Comparison of ENCODE assay signal across 22 cellular contexts in genomic region chr2:38713311-38713710, GRCh38. TPM values are rescaled to one million over a fixed set of nuclear protein-coding genes. Genes with fewer than 3 reads are reported as not detected.
DNase-seq lines count a peak whose midpoint lies in the region; ATAC-seq, FAIRE-seq and TF ChIP-seq lines count a peak whose summit lies in the region.
"Had no signal": no experiment of that assay in that cellular context is flagged by ENCODE, and none has a peak within 500 bp of the region (broad histone marks: within the 10 kb centered on the region; RNA-seq: fewer than 3 reads in every experiment).

No MANE protein-coding gene starts in this region.

- CTCF ChIA-PET in activated CD4-positive, alpha-beta T cell treated with anti-CD3 and anti-CD28 coated beads for 36 hours (lab: Charles Lee) = interaction anchor here (0.6 to 1.3 kb wide), 7 partner anchors 10 to 132 kb away, joined by 3 to 7 read pairs (median 5); partner anchors contain the start of gene HNRNPLL
- CTCF ChIA-PET in GM12878 (lab: Yijun Ruan, JAX) = interaction anchor here (0.6 to 1.4 kb wide), 6 partner anchors 9 to 132 kb away, joined by 3 to 7 read pairs (median 3); no protein-coding TSS in a partner anchor

- POLR2A ChIA-PET in activated CD4-positive, alpha-beta T cell treated with anti-CD3 and anti-CD28 coated beads for 36 hours (lab: Charles Lee) = interaction anchor here (0.6 to 1.2 kb wide), 2 partner anchors 60 to 1107 kb away, joined by 3 to 5 read pairs; no protein-coding TSS in a partner anchor
- POLR2A ChIA-PET in GM12878 (lab: Charles Lee) = interaction anchor here (0.6 to 1.2 kb wide), 2 partner anchors 31 to 108 kb away, joined by 3 to 5 read pairs; no protein-coding TSS in a partner anchor

- no peak overlapping the region for H3K9ac ChIP-seq in GM12878 (ENCODE audit: control insufficient read depth, insufficient read depth, low read length)

- H3K4me3 Mint-ChIP-seq in activated CD4-positive, alpha-beta T cell treated with anti-CD3 and anti-CD28 coated beads for 36 hours = no peak overlapping the region
- no peak overlapping the region for H3K4me3 Mint-ChIP-seq in CD4-positive, CD25-positive, alpha-beta regulatory T cell
- H3K4me3 Mint-ChIP-seq in IgD-negative memory B cell = no peak overlapping the region
- H3K4me3 Mint-ChIP-seq: HFFc6 had no signal

- H3K36me3 Mint-ChIP-seq in activated CD4-positive, alpha-beta T cell treated with anti-CD3 and anti-CD28 coated beads for 36 hours (ENCODE audit: low read depth) = peaks cover 59% of the 10 kb centered on the region
- H3K36me3 Mint-ChIP-seq in CD4-positive, CD25-positive, alpha-beta regulatory T cell = peaks cover 29% of the 10 kb centered on the region
- peaks cover 4% of the 10 kb centered on the region for H3K36me3 Mint-ChIP-seq in IgD-negative memory B cell

- no peak for TF ChIP-seq CTCF in GM12878 (IDR thresholded peaks at IDR 0.05 in 2 of 3, conservative IDR thresholded peaks at IDR 0.05 in 1 of 3; ENCODE audit: control insufficient read depth in 2 of 3, extremely low read depth in 1 of 3, insufficient read depth in 1 of 3, low read depth in 3 of 3, low read length in 3 of 3)

- SMC1A ChIA-PET in GM12878 (lab: Charles Lee; ENCODE audit: uncharacterized antibody, unreplicated experiment) = interaction anchor here (0.7 to 2.2 kb wide), 5 partner anchors 9 to 101 kb away, joined by 3 to 7 read pairs (median 4); no protein-coding TSS in a partner anchor

- H3K4me1 ChIP-seq in CD4-positive, CD25-positive, alpha-beta regulatory T cell (ENCODE audit: control insufficient read depth, insufficient read depth, low read length, poor library complexity, severe bottlenecking) = peaks cover 25% of the 10 kb centered on the region
- peaks cover 16% of the 10 kb centered on the region for H3K4me1 ChIP-seq in GM12878 (ENCODE audit: control insufficient read depth, insufficient read depth, low read length)

- H3K4me1 Mint-ChIP-seq in activated CD4-positive, alpha-beta T cell treated with anti-CD3 and anti-CD28 coated beads for 36 hours = peaks cover 76% of the 10 kb centered on the region
- peaks cover 32 to 68% (median 48%) of the 10 kb centered on the region in 4 donors for H3K4me1 Mint-ChIP-seq in CD4-positive, CD25-positive, alpha-beta regulatory T cell
- peaks cover 7 to 12% (median 9%) of the 10 kb centered on the region in 3 donors for H3K4me1 Mint-ChIP-seq in IgD-negative memory B cell

- no peak for ATAC-seq in activated CD4-positive, alpha-beta T cell treated with anti-CD3 and anti-CD28 coated beads for 36 hours
- no peak for ATAC-seq in CD4-positive, CD25-positive, alpha-beta regulatory T cell (ENCODE audit: low read depth in 2 of 2)
- ATAC-seq in GM12878 (no peak), GM21423 (IDR thresholded peaks at IDR 0.05; ENCODE audit: unreplicated experiment) (no peak)
- ATAC-seq: A549, Panc1, Right ventricle myocardium inferior had no signal

- no peaks in the 10 kb centered on the region for H3K79me2 ChIP-seq in GM12878 (ENCODE audit: control insufficient read depth, insufficient read depth, low read length)

- TF ChIP-seq RAD21 in GM12878 (IDR thresholded peaks at IDR 0.05; ENCODE audit: insufficient read depth, low read depth, low read length) = no peak

- 83% methylated on average over 3 of the region's 3 CpGs for WGBS in GM12878 (ENCODE audit: insufficient coverage, insufficient replicate concordance, low lambda C conversion rate, missing lambda C conversion rate)

- no peak overlapping the region for H2AFZ ChIP-seq in GM12878 (ENCODE audit: control insufficient read depth, low read depth, low read length)

- H3K27ac ChIP-seq in CD4-positive, CD25-positive, alpha-beta regulatory T cell (ENCODE audit: insufficient read depth, low read length, poor library complexity, severe bottlenecking) = no peak overlapping the region
- H3K27ac ChIP-seq in GM12878 (ENCODE audit: control insufficient read depth, insufficient read depth) = no peak overlapping the region
- H3K27ac ChIP-seq: A549, C4-2B had no signal

- TF ChIP-seq EP300 in GM12878 (IDR thresholded peaks at IDR 0.05; ENCODE audit: borderline replicate concordance in 1 of 2, control insufficient read depth in 1 of 2, low read depth in 2 of 2, low read length in 2 of 2) = no peak

- no peak for DNase-seq in activated CD4-positive, alpha-beta T cell treated with anti-CD3 and anti-CD28 coated beads for 36 hours
- DNase-seq in activated CD4-positive, alpha-beta T cell treated with anti-CD3 and anti-CD28 coated beads for 1 hour = no peak
- DNase-seq in CD4-positive, CD25-positive, alpha-beta regulatory T cell = no peak
- DNase-seq in GM12878 (ENCODE audit: low read depth, low spot score) (no peak), GM03348 (ENCODE audit: low spot score) (no peak), ecto neural progenitor cell (ENCODE audit: low spot score) (no peak)
- DNase-seq: DMS79 treated with DMSO at 0.1 percent for 48 hours, HFFc6, KG1, NCI-H1930, NCI-H2171, NCI-H446 treated with DMSO at 0.1 percent for 48 hours, NCI-H748 treated with DMSO at 0.1 percent for 48 hours had no signal

- no peaks in the 10 kb centered on the region for H3K27me3 Mint-ChIP-seq in activated CD4-positive, alpha-beta T cell treated with anti-CD3 and anti-CD28 coated beads for 36 hours
- H3K27me3 Mint-ChIP-seq in CD4-positive, CD25-positive, alpha-beta regulatory T cell = no peaks in the 10 kb centered on the region
- H3K27me3 Mint-ChIP-seq in IgD-negative memory B cell = no peaks in the 10 kb centered on the region

- RAD21 ChIA-PET in GM12878 (lab: Charles Lee; ENCODE audit: unreplicated experiment) = interaction anchor here (0.5 to 2.4 kb wide), 5 partner anchors 9 to 1450 kb away, joined by 3 to 8 read pairs (median 3); no protein-coding TSS in a partner anchor

- H3K4me2 ChIP-seq in GM12878 (ENCODE audit: control insufficient read depth, insufficient read depth) = no peak overlapping the region
- H3K4me2 ChIP-seq: A549 had no signal

- no peak overlapping the region for H3K4me3 ChIP-seq in CD4-positive, CD25-positive, alpha-beta regulatory T cell (ENCODE audit: low read depth, low read length)
- H3K4me3 ChIP-seq in GM12878 = no peak overlapping the region
- H3K4me3 ChIP-seq: A549 had no signal

- H3K9me3 ChIP-seq in CD4-positive, CD25-positive, alpha-beta regulatory T cell (ENCODE audit: control insufficient read depth in 2 of 2, low read length in 2 of 2) = no peaks in the 10 kb centered on the region
- no peaks in the 10 kb centered on the region for H3K9me3 ChIP-seq in GM12878 (replicated peaks; ENCODE audit: control insufficient read depth, insufficient read depth, low read length)
- H3K9me3 ChIP-seq: A549 had no signal

- no peaks in the 10 kb centered on the region for H3K27me3 ChIP-seq in CD4-positive, CD25-positive, alpha-beta regulatory T cell (ENCODE audit: control insufficient read depth, insufficient read depth, low read length)
- no peaks in the 10 kb centered on the region for H3K27me3 ChIP-seq in GM12878 (replicated peaks in 1 of 2; ENCODE audit: control insufficient read depth in 2 of 2, insufficient read depth in 2 of 2, low read length in 1 of 2)

- FAIRE-seq in GM12878 (lab: Jason Lieb, UNC) = no peak
- FAIRE-seq: A549, G401.6, H1 had no signal

- H4K20me1 ChIP-seq in GM12878 (ENCODE audit: control insufficient read depth, insufficient read depth) = no peaks in the 10 kb centered on the region

- H3K27ac Mint-ChIP-seq in activated CD4-positive, alpha-beta T cell treated with anti-CD3 and anti-CD28 coated beads for 36 hours = peak overlapping the region; percentile 64
- peak overlapping the region in 2 of 3 donors; percentile 26 to 81 for H3K27ac Mint-ChIP-seq in CD4-positive, CD25-positive, alpha-beta regulatory T cell
- H3K27ac Mint-ChIP-seq in IgD-negative memory B cell = peak overlapping the region in 2 of 3 donors; percentile 16 to 53
- H3K27ac Mint-ChIP-seq: HFFc6 had no signal

- peaks cover 3% of the 10 kb centered on the region for H3K9me3 Mint-ChIP-seq in activated CD4-positive, alpha-beta T cell treated with anti-CD3 and anti-CD28 coated beads for 36 hours (ENCODE audit: low read depth)
- H3K9me3 Mint-ChIP-seq in CD4-positive, CD25-positive, alpha-beta regulatory T cell = peaks cover 0 to 4% (median 2%) of the 10 kb centered on the region in 7 donors
- H3K9me3 Mint-ChIP-seq in IgD-negative memory B cell = peaks cover 0 to 3% (median 2%) of the 10 kb centered on the region in 3 donors

- intact Hi-C loops in activated CD4-positive, alpha-beta T cell treated with anti-CD3 and anti-CD28 coated beads for 36 hours (cut with DNase I, micrococcal nuclease) = no loop called here
- intact Hi-C loops in GM12878 (cut with micrococcal nuclease; ENCODE audit: unreplicated experiment) = no loop called here

- H3K36me3 ChIP-seq in CD4-positive, CD25-positive, alpha-beta regulatory T cell (ENCODE audit: control insufficient read depth, insufficient read depth, low read length) = peaks cover 19% of the 10 kb centered on the region
- 0 out of 4 replicates have a peak, but pooled peaks cover 0 to 2% of the 10 kb centered on the region in 2 experiments for H3K36me3 ChIP-seq in GM12878 (ENCODE audit: control insufficient read depth in 2 of 2, insufficient read depth in 2 of 2, low read length in 1 of 2)

- in situ Hi-C loops in GM12878 (cut with MboI) = no loop called here

- no TSS peak for BruUV-seq in GM12878 (replicated peaks; lab: Mats Ljungman, UMichigan)

- TF ChIP-seq POLR2A in GM12878 (IDR thresholded peaks at IDR 0.05; ENCODE audit: low read depth, low read length) = no peak

RNA-seq across cellular contexts. Expression of gene SRSF7, which starts 37.9 kb away (rescaled TPM):
- total RNA-seq in activated CD4-positive, alpha-beta T cell treated with anti-CD3 and anti-CD28 coated beads for 36 hours = 100 to 1,000 TPM; 194 to 309 TPM
- total RNA-seq in CD4-positive, CD25-positive, alpha-beta regulatory T cell = 584 TPM
- polyA plus RNA-seq in CD4-positive, CD25-positive, alpha-beta regulatory T cell = 100 to 1,000 TPM; 186 to 278 (median 203) TPM
- 284 TPM for polyA plus RNA-seq in IgD-negative memory B cell
- 134 and 148 TPM in 2 replicates for total RNA-seq in GM12878 (2013; cell fraction: nucleolus; rRNA removed)
- total RNA-seq in GM12878 (2014; rRNA removed) = 205 and 241 TPM in 2 replicates
- 352 and 361 TPM in 2 replicates for total RNA-seq in GM12878 (2014; rRNA removed; fragmentation: Illumina TruSeq; extraction: Trizol)
- 275 and 278 TPM in 2 replicates for total RNA-seq in GM12878 (2021)
- polyA plus RNA-seq in GM12878 (2011; ENCODE audit: low read depth) = 276 TPM
- 538 and 623 TPM in 2 replicates for polyA plus RNA-seq in GM12878 (2011; rRNA removed)
- 201 and 240 TPM in 2 replicates for polyA plus RNA-seq in GM12878 (2011; cell fraction: cytosol; rRNA removed)
- 731 and 872 TPM in 2 replicates for polyA plus RNA-seq in GM12878 (2011; cell fraction: nucleus; rRNA removed)
- 229 and 278 TPM in 2 replicates for polyA plus RNA-seq in GM12878 (2012)
- polyA plus RNA-seq in GM12878 (2014; fragmentation: Illumina TruSeq; extraction: Trizol) = 315 and 320 TPM in 2 replicates
- polyA plus RNA-seq in GM12878 (2014; fragmentation: Nextera tagmentation; extraction: Ambion mirVana) = 100 to 1,000 TPM; 753 to 785 TPM
- 282 and 313 TPM in 2 replicates for polyA plus RNA-seq in GM12878 (2014; rRNA removed)
- 100 to 1,000 TPM; 456 to 494 TPM for polyA plus RNA-seq in GM12878 (2016; fragmentation: Nextera tagmentation; extraction: Ambion mirVana)
- 221 and 363 TPM in 2 replicates for polyA minus RNA-seq in GM12878 (2011; rRNA and poly(A)+ RNA removed)
- polyA minus RNA-seq in GM12878 (2011; cell fraction: cytosol; rRNA and poly(A)+ RNA removed) = 54.8 and 70.5 TPM in 2 replicates
- 117 and 178 TPM in 2 replicates for polyA minus RNA-seq in GM12878 (2011; cell fraction: nucleus; rRNA and poly(A)+ RNA removed)

RNA-seq across cellular contexts. Expression of gene GALM, which starts 47.4 kb away (rescaled TPM):
- total RNA-seq in activated CD4-positive, alpha-beta T cell treated with anti-CD3 and anti-CD28 coated beads for 36 hours = 10 to 100 TPM; 56.0 to 57.8 TPM
- total RNA-seq in CD4-positive, CD25-positive, alpha-beta regulatory T cell = 46.8 TPM
- polyA plus RNA-seq in CD4-positive, CD25-positive, alpha-beta regulatory T cell = 10 to 100 TPM; 47.5 to 75.2 (median 51.4) TPM
- polyA plus RNA-seq in IgD-negative memory B cell = 11.0 TPM
- 17.5 and 23.2 TPM in 2 replicates for total RNA-seq in GM12878 (2013; cell fraction: nucleolus; rRNA removed)
- total RNA-seq in GM12878 (2014; rRNA removed) = 1.1 and 1.6 TPM in 2 replicates
- total RNA-seq in GM12878 (2014; rRNA removed; fragmentation: Illumina TruSeq; extraction: Trizol) = 0.83 and 1.1 TPM in 2 replicates
- 1.1 and 1.8 TPM in 2 replicates for total RNA-seq in GM12878 (2021)
- polyA plus RNA-seq in GM12878 (2011; ENCODE audit: low read depth) = 7.8 TPM
- 1.7 and 1.9 TPM in 2 replicates for polyA plus RNA-seq in GM12878 (2011; rRNA removed)
- 1.3 and 1.4 TPM in 2 replicates for polyA plus RNA-seq in GM12878 (2011; cell fraction: cytosol; rRNA removed)
- polyA plus RNA-seq in GM12878 (2011; cell fraction: nucleus; rRNA removed) = 0.34 and 0.66 TPM in 2 replicates
- 4.3 and 8.5 TPM in 2 replicates for polyA plus RNA-seq in GM12878 (2012)
- 0.74 and 1.4 TPM in 2 replicates for polyA plus RNA-seq in GM12878 (2014; fragmentation: Illumina TruSeq; extraction: Trizol)
- polyA plus RNA-seq in GM12878 (2014; fragmentation: Nextera tagmentation; extraction: Ambion mirVana) = 1 to 10 TPM; 1.5 to 1.7 TPM
- 1.1 and 2.0 TPM in 2 replicates for polyA plus RNA-seq in GM12878 (2014; rRNA removed)
- 1 to 10 TPM; 3.9 to 4.0 TPM for polyA plus RNA-seq in GM12878 (2016; fragmentation: Nextera tagmentation; extraction: Ambion mirVana)
- polyA minus RNA-seq in GM12878 (2011; rRNA and poly(A)+ RNA removed) = 1.4 and 2.0 TPM in 2 replicates
- 0.94 TPM in 1 of 2 replicates, not detected in the other for polyA minus RNA-seq in GM12878 (2011; cell fraction: cytosol; rRNA and poly(A)+ RNA removed)
- 1.1 TPM in 2 replicates for polyA minus RNA-seq in GM12878 (2011; cell fraction: nucleus; rRNA and poly(A)+ RNA removed)
- total RNA-seq: MCF 10A had no signal
